ENCODE assay signal across 8 cellular contexts in genomic region chr20:10469599-10469998, GRCh38. TPM values are rescaled to one million over a fixed set of nuclear protein-coding genes. Genes with fewer than 3 reads are reported as not detected.
DNase-seq lines count a peak whose midpoint lies in the region; ATAC-seq and TF ChIP-seq lines count a peak whose summit lies in the region.

No MANE protein-coding gene starts in this region.

- POLR2A ChIA-PET in A673 (lab: Charles Lee; ENCODE audit: low non-redundant PET) = no interaction called here

- peak overlapping the region; percentile 66 for H3K27ac ChIP-seq in A673 (ENCODE audit: low read depth, low read length, poor library complexity, severe bottlenecking)
- no peak overlapping the region for H3K27ac ChIP-seq in epithelial cell of prostate

- TF ChIP-seq CTCF in A673 (conservative IDR thresholded peaks at IDR 0.05; ENCODE audit: low read depth, low read length) (peak; percentile 80), GM12864 (IDR thresholded peaks at IDR 0.05; ENCODE audit: low read depth, low read length, missing control alignments) (peak; percentile 33)

- intact Hi-C loops in A673 (cut with micrococcal nuclease; ENCODE audit: unreplicated experiment) = loop anchor here (5.0 kb wide), 4 partner anchors 53 to 1073 kb away; partner anchors contain the start of gene JAG1

- no peaks in the 10 kb centered on the region for H3K9me3 ChIP-seq in A673 (ENCODE audit: low read depth, low read length, poor library complexity, severe bottlenecking)

- no peak for TF ChIP-seq POLR2A in GM18505 (IDR thresholded peaks at IDR 0.05; ENCODE audit: borderline replicate concordance, extremely low read depth, insufficient read depth, insufficient read length)

- no peaks in the 10 kb centered on the region for H3K36me3 ChIP-seq in A673 (ENCODE audit: insufficient read depth, low read length, poor library complexity, severe bottlenecking)

- H3K27me3 ChIP-seq in A673 (replicated peaks; ENCODE audit: insufficient read depth, low read depth, low read length, poor library complexity) = no peaks in the 10 kb centered on the region

- no peak for ATAC-seq in GM18505 (IDR thresholded peaks at IDR 0.05; ENCODE audit: unreplicated experiment)
- ATAC-seq in HG03378 (IDR thresholded peaks at IDR 0.05; ENCODE audit: unreplicated experiment) = no peak

- CTCF ChIA-PET in A673 (lab: Charles Lee) = interaction anchor here (0.9 kb wide), 1 partner anchor 67 kb away, joined by 3 read pairs; no protein-coding TSS in a partner anchor

- DNase-seq in A673 (ENCODE audit: low spot score) (peak; percentile 96), GM12864 (ENCODE audit: low read depth) (peak; percentile 18), MV-4-11 (lab: John Stamatoyannopoulos, UW) (peak; percentile 85), SHP77 treated with DMSO at 0.1 percent for 48 hours (lab: John Stamatoyannopoulos, UW) (peak; percentile 86), epithelial cell of prostate (ENCODE audit: low read depth, low spot score) (peak; percentile 27), myocyte (ENCODE audit: low read depth) (peak; percentile 81)

- H3K4me3 ChIP-seq in A673 (ENCODE audit: low read depth, low read length, poor library complexity, severe bottlenecking) = peak overlapping the region; percentile 8
- no peak overlapping the region for H3K4me3 ChIP-seq in GM12864 (ENCODE audit: low read depth, low read length)

- BruUV-seq in A673 (replicated peaks; lab: Mats Ljungman, UMichigan) = no TSS peak

- H3K4me1 ChIP-seq in A673 (ENCODE audit: insufficient read depth, low read length, poor library complexity, severe bottlenecking) = peaks cover 67% of the 10 kb centered on the region

RNA-seq across cellular contexts. Expression of gene SLX4IP, which starts 34.5 kb away (rescaled TPM):
- 8.5 and 9.8 TPM in 2 replicates for total RNA-seq in A673 (2021)
- 3.0 and 4.2 TPM in 2 replicates for total RNA-seq in myocyte
- 1.9 TPM for polyA plus RNA-seq in myocyte (2012)

RNA-seq across cellular contexts. Expression of gene MKKS, which starts 35.6 kb away (rescaled TPM):
- 29.2 and 31.9 TPM in 2 replicates for total RNA-seq in A673 (2021)
- total RNA-seq in myocyte = 11.2 and 13.5 TPM in 2 replicates
- polyA plus RNA-seq in myocyte (2012) = 13.7 TPM

Comparison
In these comparisons a context has a peak if more than half of its experiments do, and no peak if none do; other contexts are left out.
1. DNase-seq: peak in every context shown above with its lines; median percentile 96 in A673; 86 in SHP77 treated with DMSO at 0.1 percent for 48 hours; 85 in MV-4-11; 81 in myocyte; 27 in epithelial cell of prostate; 18 in GM12864.